Comparison of ENCODE assay signal across 27 cellular contexts in the genomic region with DNA sequence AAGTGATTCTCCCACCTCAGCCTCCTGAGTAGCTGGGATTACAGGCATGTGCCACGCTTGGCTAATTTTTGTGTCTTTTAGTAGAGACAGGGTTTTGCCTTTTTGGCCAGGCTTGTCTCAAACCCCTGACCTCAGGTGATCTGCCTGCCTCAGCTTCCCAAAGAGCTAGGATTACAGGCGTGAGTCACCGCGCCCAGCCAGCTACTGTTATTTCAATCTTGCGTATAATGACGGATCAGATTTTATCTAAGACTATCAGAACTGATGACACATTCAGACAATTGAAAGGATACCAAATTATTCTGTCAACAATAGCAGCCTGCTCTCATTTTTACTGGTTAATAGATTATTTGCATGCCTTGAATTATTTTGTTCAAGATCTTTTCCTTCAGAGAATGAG.
DNase-seq lines count a peak whose midpoint lies in the region; ATAC-seq and TF ChIP-seq lines count a peak whose summit lies in the region.
"Had no signal": no experiment of that assay in that cellular context is flagged by ENCODE, and none has a peak within 500 bp of the region (broad histone marks: within the 10 kb centered on the region; RNA-seq: fewer than 3 reads in every experiment).

No MANE protein-coding gene starts in this region.

- H3K27me3 ChIP-seq in heart left ventricle (no peaks in the 10 kb centered on the region), smooth muscle cell (ENCODE audit: low read depth) (no peaks in the 10 kb centered on the region)
- H3K27me3 ChIP-seq: BLaER1 treated with 17β-estradiol and CSF1 and Interleukin-3, amounts not matched to agents 10 nM and 100 nM had no signal

- no peaks in the 10 kb centered on the region for H3K79me2 ChIP-seq in smooth muscle cell (ENCODE audit: low read depth)

- H3K4me1 ChIP-seq in heart left ventricle: no peaks in the 10 kb centered on the region
- H3K4me1 ChIP-seq in smooth muscle cell (ENCODE audit: low read depth): no peaks in the 10 kb centered on the region
- H3K4me1 ChIP-seq: Caco-2 had no signal

- TF ChIP-seq CTCF in heart left ventricle (IDR thresholded peaks at IDR 0.05) (no peak), smooth muscle cell (IDR thresholded peaks at IDR 0.05; ENCODE audit: borderline replicate concordance, insufficient read depth, poor library complexity, severe bottlenecking) (no peak)

- H3K9me3 ChIP-seq in heart left ventricle (peaks cover 0 to 28% (median 4%) of the 10 kb centered on the region in 12 donors), smooth muscle cell (replicated peaks; ENCODE audit: low read depth) (no peaks in the 10 kb centered on the region)
- H3K9me3 ChIP-seq: BLaER1 treated with 17β-estradiol and CSF1 and Interleukin-3, amounts not matched to agents 10 nM and 100 nM; Caco-2 had no signal

- no peak overlapping the region for H3K4me2 ChIP-seq in smooth muscle cell
- H3K4me2 ChIP-seq: BLaER1 treated with 17β-estradiol and CSF1 and Interleukin-3, amounts not matched to agents 10 nM and 100 nM had no signal

- H3K9ac ChIP-seq in smooth muscle cell (ENCODE audit: low read depth): no peak overlapping the region
- H3K9ac ChIP-seq: BLaER1 treated with 17β-estradiol and CSF1 and Interleukin-3, amounts not matched to agents 10 nM and 100 nM had no signal

- intact Hi-C loops in left ventricle myocardium superior (cut with micrococcal nuclease) (no loop called here), heart left ventricle (cut with DNase I) (no loop called here)

- no peaks in the 10 kb centered on the region for H3F3A ChIP-seq in smooth muscle cell (ENCODE audit: low read depth)

- peak; percentile 5 for DNase-seq in left ventricle myocardium superior
- DNase-seq in heart left ventricle: no peak
- DNase-seq in RPMI7951 (ENCODE audit: low read depth): peak; percentile 26
- peak; percentile 55 for DNase-seq in dermis blood vessel endothelial cell
- no peak for DNase-seq in smooth muscle cell (lab: John Stamatoyannopoulos, UW; ENCODE audit: unreplicated experiment)
- DNase-seq in activated naive CD4-positive, alpha-beta T cell treated with Interleukin-2 at 50 U/mL for 16 hours: no peak
- DNase-seq: ACHN; Caco-2; CD4-positive, alpha-beta memory T cell; DMS 273 treated with DMSO at 0.1 percent for 48 hours; DMS79 treated with DMSO at 0.1 percent for 48 hours; GDM1; H7; KG1; NCI-H1105; NCI-H1694; NCI-H2081 treated with DMSO at 0.1 percent for 48 hours; NCI-H2171 treated with DMSO at 0.1 percent for 48 hours; NCI-H524 treated with DMSO at 0.1 percent for 48 hours; OCI-M1; Right ventricle myocardium superior; SW 1271 had no signal

- no peak overlapping the region for H3K27ac ChIP-seq in heart left ventricle
- no peak overlapping the region for H3K27ac ChIP-seq in smooth muscle cell (ENCODE audit: low read depth)
- H3K27ac ChIP-seq: 22Rv1; BLaER1 treated with 17β-estradiol and CSF1 and Interleukin-3, amounts not matched to agents 10 nM and 100 nM; HL-60 had no signal

- H3K36me3 ChIP-seq in heart left ventricle (no peaks in the 10 kb centered on the region), smooth muscle cell (ENCODE audit: low read depth) (no peaks in the 10 kb centered on the region)
- H3K36me3 ChIP-seq: BLaER1 treated with 17β-estradiol and CSF1 and Interleukin-3, amounts not matched to agents 10 nM and 100 nM had no signal

- no peak overlapping the region for H3K4me3 ChIP-seq in heart left ventricle
- no peak overlapping the region for H3K4me3 ChIP-seq in smooth muscle cell
- H3K4me3 ChIP-seq: BLaER1 treated with 17β-estradiol and CSF1 and Interleukin-3, amounts not matched to agents 10 nM and 100 nM had no signal

- no peak overlapping the region for H2AFZ ChIP-seq in smooth muscle cell (ENCODE audit: low read depth)

- no peaks in the 10 kb centered on the region for H4K20me1 ChIP-seq in smooth muscle cell (ENCODE audit: low read depth)
- H4K20me1 ChIP-seq: BLaER1 treated with 17β-estradiol and CSF1 and Interleukin-3, amounts not matched to agents 10 nM and 100 nM had no signal

- 88 to 92% (median 90%) methylated on average over 6 of the region's 6 CpGs for WGBS in heart left ventricle, 4 donors
- WGBS in smooth muscle cell (ENCODE audit: low lambda C conversion rate): 88% methylated on average over 6 of the region's 6 CpGs

- ATAC-seq in left ventricle myocardium superior: no peak
- no peak for ATAC-seq in heart left ventricle
- no peak for ATAC-seq in HG02885 (IDR thresholded peaks at IDR 0.05; ENCODE audit: poor library complexity, unreplicated experiment)
- no peak for ATAC-seq in GM18861 (IDR thresholded peaks at IDR 0.05; ENCODE audit: unreplicated experiment)

- no peak for TF ChIP-seq POLR2A in heart left ventricle (IDR thresholded peaks at IDR 0.05)

Comparison
In these comparisons a context has a peak if more than half of its experiments do, and no peak if none do; other contexts are left out.
1. DNase-seq: peak in left ventricle myocardium superior (single experiment), RPMI7951 (single experiment) and dermis blood vessel endothelial cell (single experiment); none in heart left ventricle (0 of 5), smooth muscle cell (single experiment) and activated naive CD4-positive, alpha-beta T cell treated with Interleukin-2 at 50 U/mL for 16 hours (single experiment).